ENCODE assay signal across 23 cellular contexts in the genomic region with DNA sequence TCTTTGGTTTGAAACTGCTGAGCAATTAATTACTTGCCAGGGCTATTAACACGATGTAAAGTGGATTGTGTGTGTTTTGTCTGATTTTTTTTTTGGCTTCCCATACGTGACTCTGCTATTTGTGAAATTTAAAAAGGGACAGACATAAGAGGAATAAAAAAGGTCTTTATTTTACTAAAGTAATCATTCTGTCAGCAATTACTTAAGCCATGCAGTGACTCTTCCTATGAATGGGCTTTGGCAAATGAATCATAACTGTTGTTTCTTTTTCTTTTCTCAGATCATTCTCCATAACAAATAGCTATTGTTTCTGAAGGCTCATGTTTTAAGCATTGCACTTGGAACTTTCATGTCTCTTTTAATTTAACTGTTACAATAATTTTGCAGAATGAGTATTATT.
DNase-seq lines count a peak whose midpoint lies in the region; ATAC-seq lines count a peak whose summit lies in the region.
"Had no signal": no experiment of that assay in that cellular context is flagged by ENCODE, and none has a peak within 500 bp of the region (broad histone marks: within the 10 kb centered on the region; RNA-seq: fewer than 3 reads in every experiment).

No MANE protein-coding gene starts in this region.

- H3K27me3 Mint-ChIP-seq in activated T-helper 17 cell treated with anti-CD3 and anti-CD28 coated beads, Interleukin-2, amount 50 U/mL, for 72 hours = no peaks in the 10 kb centered on the region
- H3K27me3 Mint-ChIP-seq: brain; naive thymus-derived CD8-positive, alpha-beta T cell had no signal

- no peak overlapping the region for H3K27ac Mint-ChIP-seq in activated T-helper 17 cell treated with anti-CD3 and anti-CD28 coated beads, Interleukin-2, amount 50 U/mL, for 72 hours
- H3K27ac Mint-ChIP-seq: activated naive CD4-positive, alpha-beta T cell treated with anti-CD3 and anti-CD28 coated beads, Interleukin-2, amount 50 U/mL, for 72 hours; brain; naive thymus-derived CD8-positive, alpha-beta T cell had no signal

- H3K4me1 Mint-ChIP-seq in activated T-helper 17 cell treated with anti-CD3 and anti-CD28 coated beads, Interleukin-2, amount 50 U/mL, for 72 hours = no peaks in the 10 kb centered on the region

- H3K36me3 Mint-ChIP-seq in activated T-helper 17 cell treated with anti-CD3 and anti-CD28 coated beads, Interleukin-2, amount 50 U/mL, for 72 hours (ENCODE audit: low read depth) = no peaks in the 10 kb centered on the region
- H3K36me3 Mint-ChIP-seq: brain; naive thymus-derived CD8-positive, alpha-beta T cell had no signal

- peaks cover 6% of the 10 kb centered on the region for H3K9me3 Mint-ChIP-seq in activated T-helper 17 cell treated with anti-CD3 and anti-CD28 coated beads, Interleukin-2, amount 50 U/mL, for 72 hours
- H3K9me3 Mint-ChIP-seq: brain had no signal

- no peak overlapping the region for H3K4me3 Mint-ChIP-seq in activated T-helper 17 cell treated with anti-CD3 and anti-CD28 coated beads, Interleukin-2, amount 50 U/mL, for 72 hours
- H3K4me3 Mint-ChIP-seq: naive thymus-derived CD8-positive, alpha-beta T cell had no signal

- ATAC-seq in GM18511 (IDR thresholded peaks at IDR 0.05; ENCODE audit: unreplicated experiment) (peak; percentile 49), HG02759 (IDR thresholded peaks at IDR 0.05; ENCODE audit: unreplicated experiment) (peak; percentile 39)
- no peak for ATAC-seq in activated T-helper 17 cell treated with anti-CD3 and anti-CD28 coated beads, Interleukin-2, amount 50 U/mL, for 72 hours (replicated peaks)
- ATAC-seq: foreskin keratinocyte; K562; naive thymus-derived CD8-positive, alpha-beta T cell; pancreas had no signal

- DNase-seq in astrocyte of the hippocampus (ENCODE audit: low read depth, low spot score) (peak; percentile 13), kidney glomerular epithelial cell (lab: John Stamatoyannopoulos, UW) (peak; percentile 31), NOMO-1 (lab: John Stamatoyannopoulos, UW; ENCODE audit: unreplicated experiment in 2 of 2) (no peak), HuH-7.5 (ENCODE audit: low spot score) (no peak), NCI-H2227 treated with DMSO at 0.1 percent for 48 hours (lab: John Stamatoyannopoulos, UW) (no peak)
- DNase-seq: ACHN; activated CD4-positive, alpha-beta T cell treated with anti-CD3 and anti-CD28 coated beads for 4 hours; C1 segment of cervical spinal cord; mesendoderm; naive thymus-derived CD8-positive, alpha-beta T cell; NCI-H1694 treated with DMSO at 0.1 percent for 48 hours; NCI-H82; pancreas; sigmoid colon; substantia nigra; T-helper 1 cell had no signal

Comparison
In these comparisons a context has a peak if more than half of its experiments do, and no peak if none do; other contexts are left out.
1. DNase-seq: peak in astrocyte of the hippocampus (single experiment) and kidney glomerular epithelial cell (single experiment); none in NOMO-1 (0 of 2), HuH-7.5 (single experiment) and NCI-H2227 treated with DMSO at 0.1 percent for 48 hours (single experiment).